20 cellular contexts compared by ENCODE assay signal in the genomic region with DNA sequence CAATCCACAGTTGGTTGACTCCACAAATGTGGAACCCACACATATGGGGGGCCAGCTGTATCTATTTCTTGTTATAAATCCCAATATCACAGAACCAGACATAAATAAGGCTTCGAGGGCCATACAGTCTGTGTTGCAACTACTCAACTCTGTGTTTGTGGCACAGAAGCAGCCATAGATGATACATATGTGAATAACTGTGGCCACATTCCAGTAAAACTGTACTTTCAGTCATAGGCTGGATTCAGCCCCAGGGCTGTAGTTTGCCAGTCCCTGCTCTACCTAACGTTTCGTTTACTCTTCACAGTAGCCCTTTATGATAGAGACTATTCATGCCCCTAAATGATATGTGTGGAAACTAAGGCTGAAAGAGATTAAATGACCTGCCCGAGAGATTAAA. TPM values are rescaled to one million over a fixed set of nuclear protein-coding genes. Genes with fewer than 3 reads are reported as not detected.
"Had no signal": no experiment of that assay in that cellular context is flagged by ENCODE, and none has a peak within 500 bp of the region (broad histone marks: within the 10 kb centered on the region; RNA-seq: fewer than 3 reads in every experiment).

No MANE protein-coding gene starts in this region.

- H3K9me3 ChIP-seq: pancreas, suprapubic skin had no signal

- H3K4me2 ChIP-seq: hepatocyte had no signal

- H3K4me3 ChIP-seq: dorsolateral prefrontal cortex, hepatocyte, pancreas, suprapubic skin, tibial nerve had no signal

- H3K27me3 ChIP-seq: hepatocyte, pancreas, suprapubic skin, tibial nerve had no signal

- H3K79me2 ChIP-seq: hepatocyte had no signal

- H2AFZ ChIP-seq: hepatocyte had no signal

- DNase-seq: activated CD4-positive, alpha-beta T cell treated with anti-CD3 and anti-CD28 coated beads, Interleukin-2, amount 10 ng/mL, durations not matched to agents 24 days and 14 days; activated CD8-positive, alpha-beta T cell treated with anti-CD3 and anti-CD28 coated beads for 36 hours; activated gamma-delta T cell treated with Interleukin-2 at 50 U/mL for 16 hours; aorta; dorsolateral prefrontal cortex; effector memory CD8-positive, alpha-beta T cell; glutamatergic neuron; immature natural killer cell; left ventricle myocardium superior; nephron progenitor cell; pancreas; right cardiac atrium; stimulated activated CD4-positive, alpha-beta T cell treated with anti-CD3 and anti-CD28 coated beads, Interleukin-12 subunit alpha, Interleukin-12 subunit beta, amount 100 ng/mL, for 4 hours; stimulated activated CD4-positive, alpha-beta T cell treated with anti-CD3 and anti-CD28 coated beads, Interleukin-4, amount 100 ng/mL, for 4 hours; stimulated activated naive CD8-positive, alpha-beta T cell treated with anti-CD3 and anti-CD28 coated beads, Interleukin-15, amount 100 ng/mL, for 72 hours had no signal

- H3K27ac ChIP-seq: dorsolateral prefrontal cortex, epithelial cell of prostate, hepatocyte, pancreas, suprapubic skin, tibial nerve, VCaP had no signal

- H3K4me1 ChIP-seq: pancreas, tibial nerve had no signal

- H3K36me3 ChIP-seq: pancreas, suprapubic skin, tibial nerve had no signal

RNA-seq across cellular contexts. Expression of a gene that starts 48.7 kb away (rescaled TPM):
- total RNA-seq: activated CD4-positive, alpha-beta T cell treated with anti-CD3 and anti-CD28 coated beads, Interleukin-2, amount 10 ng/mL, durations not matched to agents 24 days and 14 days; left ventricle myocardium superior had no signal
